ENCODE assay signal across 11 cellular contexts in genomic region chr4:101944649-101945048, GRCh38.
DNase-seq lines count a peak whose midpoint lies in the region; FAIRE-seq and TF ChIP-seq lines count a peak whose summit lies in the region.
"Had no signal": no experiment of that assay in that cellular context is flagged by ENCODE, and none has a peak within 500 bp of the region (broad histone marks: within the 10 kb centered on the region; RNA-seq: fewer than 3 reads in every experiment).

No MANE protein-coding gene starts in this region.

- peak; percentile 91 for TF ChIP-seq EP300 in Ishikawa (IDR thresholded peaks at IDR 0.05; ENCODE audit: borderline replicate concordance)

- H2AFZ ChIP-seq in mesenchymal stem cell (ENCODE audit: low read depth, low read length): no peak overlapping the region

- TF ChIP-seq RAD21 in Ishikawa (IDR thresholded peaks at IDR 0.05; ENCODE audit: low read depth): no peak

- DNase-seq in AG10803 (ENCODE audit: low read depth) (peak; percentile 48), dedifferentiated amniotic fluid mesenchymal stem cell (ENCODE audit: extremely low spot score) (peak; percentile 22), mesenchymal stem cell (peak; percentile 66), SK-N-DZ (ENCODE audit: low spot score) (no peak), OCI-M1 (lab: John Stamatoyannopoulos, UW) (no peak), frontal cortex (ENCODE audit: low spot score in 2 of 2) (no peak), COLO829 (ENCODE audit: low spot score) (no peak)
- DNase-seq: activated naive CD4-positive, alpha-beta T cell treated with anti-CD3 and anti-CD28 coated beads for 36 hours; BE2C; MM.1S had no signal

- 0% methylated on average over 1 of the region's 1 CpG for WGBS in mesenchymal stem cell

- H3K4me3 ChIP-seq in AG10803 (ENCODE audit: low read length) (no peak overlapping the region), mesenchymal stem cell (ENCODE audit: insufficient read depth in 1 of 2, low read depth in 1 of 2, low read length in 2 of 2) (no peak overlapping the region)

- no peak overlapping the region for H3K14ac ChIP-seq in mesenchymal stem cell (ENCODE audit: low read length in 2 of 2)

- no peak overlapping the region for H3K4ac ChIP-seq in mesenchymal stem cell (ENCODE audit: low read depth in 1 of 2, low read length in 2 of 2)

- H3K18ac ChIP-seq in mesenchymal stem cell (ENCODE audit: low read depth in 1 of 2, low read length in 2 of 2): no peak overlapping the region

- no peak overlapping the region for H3K9ac ChIP-seq in mesenchymal stem cell (ENCODE audit: low read length)

- H3K27me3 ChIP-seq in mesenchymal stem cell (ENCODE audit: control insufficient read depth in 1 of 2, insufficient read depth in 1 of 2, low read length in 2 of 2): no peaks in the 10 kb centered on the region
- H3K27me3 ChIP-seq: BE2C had no signal

- FAIRE-seq in frontal cortex (lab: Jason Lieb, UNC): no peak

- H3K36me3 ChIP-seq in mesenchymal stem cell (ENCODE audit: control insufficient read depth in 1 of 2, insufficient read depth in 2 of 2, low read depth in 1 of 2, low read length in 2 of 2): no peaks in the 10 kb centered on the region
- H3K36me3 ChIP-seq: BE2C had no signal

- no peaks in the 10 kb centered on the region for H3K4me1 ChIP-seq in mesenchymal stem cell (ENCODE audit: control insufficient read depth, insufficient read depth, low read depth, low read length)
- H3K4me1 ChIP-seq: BE2C had no signal

- H3K23ac ChIP-seq in mesenchymal stem cell (ENCODE audit: low read length in 2 of 2): no peak overlapping the region

- no peak for TF ChIP-seq CTCF in AG10803 (conservative IDR thresholded peaks at IDR 0.05; ENCODE audit: low read length)

- no peak overlapping the region for H3K4me2 ChIP-seq in mesenchymal stem cell (ENCODE audit: low read length, poor library complexity, severe bottlenecking)

- H2AK5ac ChIP-seq in mesenchymal stem cell (ENCODE audit: low read length, severe bottlenecking): no peak overlapping the region

- no peak overlapping the region for H4K8ac ChIP-seq in mesenchymal stem cell (ENCODE audit: low read length)

- H2BK15ac ChIP-seq in mesenchymal stem cell (ENCODE audit: low read depth, poor library complexity, severe bottlenecking): no peak overlapping the region

- H3K27ac ChIP-seq in mesenchymal stem cell (ENCODE audit: low read length, poor library complexity, severe bottlenecking): no peak overlapping the region

- no peak overlapping the region for H4K91ac ChIP-seq in mesenchymal stem cell (ENCODE audit: low read length)

- no peaks in the 10 kb centered on the region for H3K79me1 ChIP-seq in mesenchymal stem cell (replicated peaks; ENCODE audit: low read length, poor library complexity, severe bottlenecking)

- H2BK5ac ChIP-seq in mesenchymal stem cell (ENCODE audit: low read depth, low read length, poor library complexity, severe bottlenecking): no peak overlapping the region

- H2BK120ac ChIP-seq in mesenchymal stem cell (ENCODE audit: low read depth, low read length): no peak overlapping the region

- no peak overlapping the region for H2BK12ac ChIP-seq in mesenchymal stem cell (ENCODE audit: low read length in 2 of 2)

- H3K9me3 ChIP-seq in mesenchymal stem cell (ENCODE audit: control insufficient read depth, low read length): no peaks in the 10 kb centered on the region
- H3K9me3 ChIP-seq: BE2C had no signal

TF ChIP-seq in Ishikawa, 13 proteins besides CTCF, POLR2A, EP300 and RAD21:
- TF ChIP-seq TEAD4 (IDR thresholded peaks at IDR 0.05): peak; percentile 89
- TF ChIP-seq NFIC (IDR thresholded peaks at IDR 0.05): peak; percentile 67
- no peak for TF ChIP-seq YY1 (IDR thresholded peaks at IDR 0.05; ENCODE audit: low read depth)
- TF ChIP-seq TCF12 (IDR thresholded peaks at IDR 0.05; ENCODE audit: low read depth): peak; percentile 87
- no peak for TF ChIP-seq TAF1 (IDR thresholded peaks at IDR 0.05; ENCODE audit: low read depth)
- peak; percentile 18; the same call in 1 of the 2 replicates for TF ChIP-seq CEBPB (IDR thresholded peaks at IDR 0.05)
- TF ChIP-seq CREB1 (IDR thresholded peaks at IDR 0.05; ENCODE audit: low read depth): 0 out of 2 replicates have a peak, but pooled peaks have one; percentile 32
- peak; percentile 77 for TF ChIP-seq MAX (IDR thresholded peaks at IDR 0.05)
- TF ChIP-seq FOXM1 (IDR thresholded peaks at IDR 0.05; ENCODE audit: borderline replicate concordance, low read depth): peak; percentile 88

Comparison
In these comparisons a context has a peak if more than half of its experiments do, and no peak if none do; other contexts are left out.
1. DNase-seq: peak in AG10803 (single experiment), dedifferentiated amniotic fluid mesenchymal stem cell (single experiment) and mesenchymal stem cell (single experiment); none in SK-N-DZ (single experiment), OCI-M1 (single experiment), frontal cortex (0 of 2) and COLO829 (single experiment).